ENCODE assay signal across 13 cellular contexts in the genomic region with DNA sequence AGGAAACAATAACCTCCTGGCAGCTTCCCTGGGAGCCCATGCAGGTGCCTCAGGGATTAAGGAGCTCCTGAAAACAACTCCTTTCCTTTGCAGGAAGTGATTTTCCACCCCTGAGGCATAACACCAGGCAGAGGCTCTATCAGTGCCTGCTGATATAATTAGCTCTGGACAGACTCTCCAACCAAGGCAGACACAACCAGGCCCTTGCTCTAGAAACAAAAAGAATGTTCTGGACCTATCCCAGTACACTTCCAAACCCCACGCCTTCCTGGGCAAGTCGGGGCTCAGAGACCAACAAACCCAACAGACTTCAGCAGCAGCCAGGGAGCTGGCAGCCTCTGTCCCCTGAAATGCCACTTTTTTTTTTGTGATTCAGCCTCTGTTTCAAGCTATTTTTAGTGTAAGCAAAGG.
DNase-seq lines count a peak whose midpoint lies in the region; ATAC-seq and TF ChIP-seq lines count a peak whose summit lies in the region.
"Had no signal": no experiment of that assay in that cellular context is flagged by ENCODE, and none has a peak within 500 bp of the region (broad histone marks: within the 10 kb centered on the region; RNA-seq: fewer than 3 reads in every experiment).

No MANE protein-coding gene starts in this region.

- peak overlapping the region; percentile 73 to 82 (median 79) for H3K27ac ChIP-seq in esophagus muscularis mucosa (replicated peaks in 1 of 4)
- H3K27ac ChIP-seq: WERI-Rb-1 had no signal

- no peaks in the 10 kb centered on the region for H3K9me3 ChIP-seq in esophagus muscularis mucosa

- TF ChIP-seq EP300 in esophagus muscularis mucosa (IDR thresholded peaks at IDR 0.05), result no peak

- no peak for TF ChIP-seq POLR2A in esophagus muscularis mucosa (IDR thresholded peaks at IDR 0.05; ENCODE audit: low read depth)

- H3K9me3 Mint-ChIP-seq in natural killer cell, result no peaks in the 10 kb centered on the region
- H3K9me3 Mint-ChIP-seq: nephron progenitor cell had no signal

- no peak overlapping the region for H3K27ac Mint-ChIP-seq in natural killer cell
- H3K27ac Mint-ChIP-seq: nephron progenitor cell had no signal

- TF ChIP-seq CTCF in esophagus muscularis mucosa (IDR thresholded peaks at IDR 0.05) (no peak), natural killer cell (IDR thresholded peaks at IDR 0.05) (no peak)

- no peaks in the 10 kb centered on the region for H3K36me3 ChIP-seq in esophagus muscularis mucosa
- H3K36me3 ChIP-seq: WERI-Rb-1 had no signal

- no peak for ATAC-seq in natural killer cell
- ATAC-seq in HG02642 (IDR thresholded peaks at IDR 0.05; ENCODE audit: poor library complexity, unreplicated experiment), result no peak

- no peak overlapping the region for H3K4me3 ChIP-seq in esophagus muscularis mucosa

- intact Hi-C loops in esophagus muscularis mucosa (cut with DNase I), result loop anchor here (5.0 kb wide), 1 partner anchor 218 kb away; no protein-coding TSS in a partner anchor
- intact Hi-C loops in natural killer cell (cut with micrococcal nuclease), result no loop called here

- H3K36me3 Mint-ChIP-seq in natural killer cell, result no peaks in the 10 kb centered on the region

- H3K27me3 Mint-ChIP-seq in natural killer cell (ENCODE audit: low read depth in 2 of 2), result peaks cover 3 to 5% of the 10 kb centered on the region in 2 donors

- peaks cover 13 to 96% (median 88%) of the 10 kb centered on the region in 4 donors for H3K4me1 ChIP-seq in esophagus muscularis mucosa

- WGBS in esophagus muscularis mucosa, result 33% methylated on average over 2 of the region's 2 CpGs

- peaks cover 7 to 8% of the 10 kb centered on the region in 2 donors for H3K4me1 Mint-ChIP-seq in natural killer cell

- DNase-seq in AG20443 (ENCODE audit: low spot score), result peak; percentile 35
- DNase-seq in RPMI7951 (ENCODE audit: low read depth), result peak; percentile 75
- DNase-seq in esophagus muscularis mucosa (ENCODE audit: extremely low spot score), result no peak
- peak; percentile 15 for DNase-seq in occipital lobe (lab: John Stamatoyannopoulos, UW)
- DNase-seq in natural killer cell, result no peak
- DNase-seq in COLO829 (ENCODE audit: low spot score), result no peak
- DNase-seq in NCI-H1417 treated with DMSO at 0.1 percent for 48 hours (lab: John Stamatoyannopoulos, UW), result no peak
- DNase-seq: MM.1S, NCI-H2227 treated with DMSO at 0.1 percent for 48 hours, nephron progenitor cell, SIG-M5, WERI-Rb-1 had no signal

- H3K27me3 ChIP-seq in esophagus muscularis mucosa, result no peaks in the 10 kb centered on the region

- H3K4me3 Mint-ChIP-seq in natural killer cell, result no peak overlapping the region
- H3K4me3 Mint-ChIP-seq: nephron progenitor cell had no signal

Comparison
In these comparisons a context has a peak if more than half of its experiments do, and no peak if none do; other contexts are left out.
1. DNase-seq: peak in AG20443 (single experiment), RPMI7951 (single experiment) and occipital lobe (single experiment); none in esophagus muscularis mucosa (single experiment), natural killer cell (single experiment), COLO829 (single experiment) and NCI-H1417 treated with DMSO at 0.1 percent for 48 hours (single experiment).